In genomic region chr6:35146453-35146852, GRCh38 we compare ENCODE assay signal across 1 cellular context.
TF ChIP-seq lines count a peak whose summit lies in the region.

No MANE protein-coding gene starts in this region.

TF ChIP-seq in WTC11, 78 proteins besides CTCF, POLR2A, EP300 and RAD21 (continued from another document):
- no peak for TF ChIP-seq HMGXB4 (CRISPR knock-in tag; IDR thresholded peaks at IDR 0.05)
- TF ChIP-seq SP1 (CRISPR knock-in tag; conservative IDR thresholded peaks at IDR 0.05): no peak
